1 cellular context compared by ENCODE assay signal in the genomic region with DNA sequence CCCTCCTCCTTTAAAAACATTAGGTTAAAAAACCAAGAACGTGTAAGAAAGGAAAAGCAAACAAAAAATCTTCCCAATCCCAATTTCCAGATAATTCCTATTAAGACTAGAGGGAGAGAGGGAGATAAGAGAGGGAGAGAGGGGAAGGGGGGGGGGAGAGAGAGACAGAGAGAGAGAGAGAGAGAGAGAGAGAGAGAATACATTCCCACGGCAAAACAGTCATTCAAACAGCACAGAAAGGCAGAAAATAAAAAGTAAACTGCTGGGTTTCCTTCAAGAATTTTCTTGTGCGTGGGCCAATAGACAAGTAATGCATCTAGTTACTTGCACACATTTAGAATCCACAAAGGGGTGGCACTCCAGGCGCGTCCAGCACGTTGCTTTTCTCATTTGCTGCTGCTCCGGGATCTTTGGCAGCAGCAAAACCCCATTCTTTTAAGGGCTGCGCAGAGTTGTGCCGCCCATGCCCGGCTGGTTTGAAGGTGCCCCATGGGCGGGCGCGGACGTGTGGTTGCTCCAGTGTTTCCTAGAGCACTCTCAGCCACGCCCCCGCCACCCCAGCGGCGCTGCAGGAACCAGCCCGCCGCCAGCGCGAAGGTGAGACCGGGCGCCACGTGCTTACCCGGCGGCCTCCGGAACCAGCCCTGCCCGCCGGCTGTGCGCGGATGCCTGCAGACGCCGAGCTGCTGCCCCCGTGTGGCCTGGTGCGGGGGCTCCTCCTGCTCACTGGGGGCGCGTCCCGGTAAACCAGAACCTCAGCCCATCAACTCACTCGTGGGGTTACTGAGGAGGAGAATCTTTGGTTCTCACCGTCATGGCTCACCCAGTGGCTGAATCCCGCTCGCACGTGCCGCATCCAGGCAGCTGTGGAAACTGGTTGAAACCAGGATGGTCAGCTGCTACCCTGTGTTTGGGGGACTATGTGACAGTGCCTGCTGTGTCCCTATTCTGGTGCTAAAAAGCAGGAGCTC.
A peak's percentile ranks its signal among the peaks of the same experiment; 100 is the strongest.
TF ChIP-seq lines count a peak whose summit lies in the region.

No MANE protein-coding gene starts in this region.

TF ChIP-seq in HepG2, 621 proteins besides CTCF, POLR2A, EP300 and RAD21 (continued from another document and continues in another):
- TF ChIP-seq, protein P1, sequence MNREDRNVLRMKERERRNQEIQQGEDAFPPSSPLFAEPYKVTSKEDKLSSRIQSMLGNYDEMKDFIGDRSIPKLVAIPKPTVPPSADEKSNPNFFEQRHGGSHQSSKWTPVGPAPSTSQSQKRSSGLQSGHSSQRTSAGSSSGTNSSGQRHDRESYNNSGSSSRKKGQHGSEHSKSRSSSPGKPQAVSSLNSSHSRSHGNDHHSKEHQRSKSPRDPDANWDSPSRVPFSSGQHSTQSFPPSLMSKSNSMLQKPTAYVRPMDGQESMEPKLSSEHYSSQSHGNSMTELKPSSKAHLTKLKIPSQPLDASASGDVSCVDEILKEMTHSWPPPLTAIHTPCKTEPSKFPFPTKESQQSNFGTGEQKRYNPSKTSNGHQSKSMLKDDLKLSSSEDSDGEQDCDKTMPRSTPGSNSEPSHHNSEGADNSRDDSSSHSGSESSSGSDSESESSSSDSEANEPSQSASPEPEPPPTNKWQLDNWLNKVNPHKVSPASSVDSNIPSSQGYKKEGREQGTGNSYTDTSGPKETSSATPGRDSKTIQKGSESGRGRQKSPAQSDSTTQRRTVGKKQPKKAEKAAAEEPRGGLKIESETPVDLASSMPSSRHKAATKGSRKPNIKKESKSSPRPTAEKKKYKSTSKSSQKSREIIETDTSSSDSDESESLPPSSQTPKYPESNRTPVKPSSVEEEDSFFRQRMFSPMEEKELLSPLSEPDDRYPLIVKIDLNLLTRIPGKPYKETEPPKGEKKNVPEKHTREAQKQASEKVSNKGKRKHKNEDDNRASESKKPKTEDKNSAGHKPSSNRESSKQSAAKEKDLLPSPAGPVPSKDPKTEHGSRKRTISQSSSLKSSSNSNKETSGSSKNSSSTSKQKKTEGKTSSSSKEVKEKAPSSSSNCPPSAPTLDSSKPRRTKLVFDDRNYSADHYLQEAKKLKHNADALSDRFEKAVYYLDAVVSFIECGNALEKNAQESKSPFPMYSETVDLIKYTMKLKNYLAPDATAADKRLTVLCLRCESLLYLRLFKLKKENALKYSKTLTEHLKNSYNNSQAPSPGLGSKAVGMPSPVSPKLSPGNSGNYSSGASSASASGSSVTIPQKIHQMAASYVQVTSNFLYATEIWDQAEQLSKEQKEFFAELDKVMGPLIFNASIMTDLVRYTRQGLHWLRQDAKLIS (CRISPR knock-in tag; IDR thresholded peaks at IDR 0.05) = no peak
- TF ChIP-seq ZNF235 (CRISPR knock-in tag; IDR thresholded peaks at IDR 0.05; ENCODE audit: borderline replicate concordance) (peak; percentile 78; the same call in 1 of the 2 replicates), ZNF382 (CRISPR knock-in tag; IDR thresholded peaks at IDR 0.05; ENCODE audit: borderline replicate concordance) (no peak), SUZ12 (IDR thresholded peaks at IDR 0.05; ENCODE audit: low read depth, low read length) (no peak), RBFOX2 (IDR thresholded peaks at IDR 0.05; ENCODE audit: low read depth, low read length) (0 out of 2 replicates have a peak, but pooled peaks have one; percentile 21), MZF1 (CRISPR knock-in tag; IDR thresholded peaks at IDR 0.05; ENCODE audit: borderline replicate concordance) (no peak), ZFP1 (CRISPR knock-in tag; IDR thresholded peaks at IDR 0.05) (0 out of 2 replicates have a peak, but pooled peaks have one; percentile 27), PHF21A (CRISPR knock-in tag; IDR thresholded peaks at IDR 0.05) (peak; percentile 62), U2AF1 (optimal IDR thresholded peaks at IDR 0.05; ENCODE audit: low read depth, low read length) (no peak), SP2 (CRISPR knock-in tag; IDR thresholded peaks at IDR 0.05) (no peak), SMC3 (IDR thresholded peaks at IDR 0.05; ENCODE audit: low read length) (peak; percentile 60; the same call in 1 of the 2 replicates), ZNF460 (CRISPR knock-in tag; IDR thresholded peaks at IDR 0.05; ENCODE audit: borderline replicate concordance) (peak; percentile 62; the same call in 1 of the 2 replicates), RARG (CRISPR knock-in tag; IDR thresholded peaks at IDR 0.05; ENCODE audit: low read depth) (peak; percentile 90; the same call in 1 of the 2 replicates), ZNF326 (CRISPR knock-in tag; IDR thresholded peaks at IDR 0.05; ENCODE audit: borderline replicate concordance) (no peak), HDAC2 (CRISPR knock-in tag; IDR thresholded peaks at IDR 0.05) (peak; percentile 81), ZNF761 (CRISPR knock-in tag; conservative IDR thresholded peaks at IDR 0.05) (peak; percentile 96)
- TF ChIP-seq, protein P2, sequence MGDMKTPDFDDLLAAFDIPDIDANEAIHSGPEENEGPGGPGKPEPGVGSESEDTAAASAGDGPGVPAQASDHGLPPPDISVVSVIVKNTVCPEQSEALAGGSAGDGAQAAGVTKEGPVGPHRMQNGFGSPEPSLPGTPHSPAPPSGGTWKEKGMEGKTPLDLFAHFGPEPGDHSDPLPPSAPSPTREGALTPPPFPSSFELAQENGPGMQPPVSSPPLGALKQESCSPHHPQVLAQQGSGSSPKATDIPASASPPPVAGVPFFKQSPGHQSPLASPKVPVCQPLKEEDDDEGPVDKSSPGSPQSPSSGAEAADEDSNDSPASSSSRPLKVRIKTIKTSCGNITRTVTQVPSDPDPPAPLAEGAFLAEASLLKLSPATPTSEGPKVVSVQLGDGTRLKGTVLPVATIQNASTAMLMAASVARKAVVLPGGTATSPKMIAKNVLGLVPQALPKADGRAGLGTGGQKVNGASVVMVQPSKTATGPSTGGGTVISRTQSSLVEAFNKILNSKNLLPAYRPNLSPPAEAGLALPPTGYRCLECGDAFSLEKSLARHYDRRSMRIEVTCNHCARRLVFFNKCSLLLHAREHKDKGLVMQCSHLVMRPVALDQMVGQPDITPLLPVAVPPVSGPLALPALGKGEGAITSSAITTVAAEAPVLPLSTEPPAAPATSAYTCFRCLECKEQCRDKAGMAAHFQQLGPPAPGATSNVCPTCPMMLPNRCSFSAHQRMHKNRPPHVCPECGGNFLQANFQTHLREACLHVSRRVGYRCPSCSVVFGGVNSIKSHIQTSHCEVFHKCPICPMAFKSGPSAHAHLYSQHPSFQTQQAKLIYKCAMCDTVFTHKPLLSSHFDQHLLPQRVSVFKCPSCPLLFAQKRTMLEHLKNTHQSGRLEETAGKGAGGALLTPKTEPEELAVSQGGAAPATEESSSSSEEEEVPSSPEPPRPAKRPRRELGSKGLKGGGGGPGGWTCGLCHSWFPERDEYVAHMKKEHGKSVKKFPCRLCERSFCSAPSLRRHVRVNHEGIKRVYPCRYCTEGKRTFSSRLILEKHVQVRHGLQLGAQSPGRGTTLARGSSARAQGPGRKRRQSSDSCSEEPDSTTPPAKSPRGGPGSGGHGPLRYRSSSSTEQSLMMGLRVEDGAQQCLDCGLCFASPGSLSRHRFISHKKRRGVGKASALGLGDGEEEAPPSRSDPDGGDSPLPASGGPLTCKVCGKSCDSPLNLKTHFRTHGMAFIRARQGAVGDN (CRISPR knock-in tag; IDR thresholded peaks at IDR 0.05) = peak; percentile 100
- TF ChIP-seq, protein P3, sequence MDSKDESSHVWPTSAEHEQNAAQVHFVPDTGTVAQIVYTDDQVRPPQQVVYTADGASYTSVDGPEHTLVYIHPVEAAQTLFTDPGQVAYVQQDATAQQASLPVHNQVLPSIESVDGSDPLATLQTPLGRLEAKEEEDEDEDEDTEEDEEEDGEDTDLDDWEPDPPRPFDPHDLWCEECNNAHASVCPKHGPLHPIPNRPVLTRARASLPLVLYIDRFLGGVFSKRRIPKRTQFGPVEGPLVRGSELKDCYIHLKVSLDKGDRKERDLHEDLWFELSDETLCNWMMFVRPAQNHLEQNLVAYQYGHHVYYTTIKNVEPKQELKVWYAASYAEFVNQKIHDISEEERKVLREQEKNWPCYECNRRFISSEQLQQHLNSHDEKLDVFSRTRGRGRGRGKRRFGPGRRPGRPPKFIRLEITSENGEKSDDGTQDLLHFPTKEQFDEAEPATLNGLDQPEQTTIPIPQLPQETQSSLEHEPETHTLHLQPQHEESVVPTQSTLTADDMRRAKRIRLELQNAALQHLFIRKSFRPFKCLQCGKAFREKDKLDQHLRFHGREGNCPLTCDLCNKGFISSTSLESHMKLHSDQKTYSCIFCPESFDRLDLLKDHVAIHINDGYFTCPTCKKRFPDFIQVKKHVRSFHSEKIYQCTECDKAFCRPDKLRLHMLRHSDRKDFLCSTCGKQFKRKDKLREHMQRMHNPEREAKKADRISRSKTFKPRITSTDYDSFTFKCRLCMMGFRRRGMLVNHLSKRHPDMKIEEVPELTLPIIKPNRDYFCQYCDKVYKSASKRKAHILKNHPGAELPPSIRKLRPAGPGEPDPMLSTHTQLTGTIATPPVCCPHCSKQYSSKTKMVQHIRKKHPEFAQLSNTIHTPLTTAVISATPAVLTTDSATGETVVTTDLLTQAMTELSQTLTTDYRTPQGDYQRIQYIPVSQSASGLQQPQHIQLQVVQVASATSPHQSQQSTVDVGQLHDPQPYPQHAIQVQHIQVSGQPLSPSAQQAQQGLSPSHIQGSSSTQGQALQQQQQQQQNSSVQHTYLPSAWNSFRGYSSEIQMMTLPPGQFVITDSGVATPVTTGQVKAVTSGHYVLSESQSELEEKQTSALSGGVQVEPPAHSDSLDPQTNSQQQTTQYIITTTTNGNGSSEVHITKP (CRISPR knock-in tag; IDR thresholded peaks at IDR 0.05; ENCODE audit: low read depth) = no peak
- TF ChIP-seq, protein P4, sequence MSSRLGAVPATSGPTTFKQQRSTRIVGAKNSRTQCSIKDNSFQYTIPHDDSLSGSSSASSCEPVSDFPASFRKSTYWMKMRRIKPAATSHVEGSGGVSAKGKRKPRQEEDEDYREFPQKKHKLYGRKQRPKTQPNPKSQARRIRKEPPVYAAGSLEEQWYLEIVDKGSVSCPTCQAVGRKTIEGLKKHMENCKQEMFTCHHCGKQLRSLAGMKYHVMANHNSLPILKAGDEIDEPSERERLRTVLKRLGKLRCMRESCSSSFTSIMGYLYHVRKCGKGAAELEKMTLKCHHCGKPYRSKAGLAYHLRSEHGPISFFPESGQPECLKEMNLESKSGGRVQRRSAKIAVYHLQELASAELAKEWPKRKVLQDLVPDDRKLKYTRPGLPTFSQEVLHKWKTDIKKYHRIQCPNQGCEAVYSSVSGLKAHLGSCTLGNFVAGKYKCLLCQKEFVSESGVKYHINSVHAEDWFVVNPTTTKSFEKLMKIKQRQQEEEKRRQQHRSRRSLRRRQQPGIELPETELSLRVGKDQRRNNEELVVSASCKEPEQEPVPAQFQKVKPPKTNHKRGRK (CRISPR knock-in tag; IDR thresholded peaks at IDR 0.05) = peak; percentile 85; the same call in 1 of the 2 replicates
- TF ChIP-seq, protein P5, sequence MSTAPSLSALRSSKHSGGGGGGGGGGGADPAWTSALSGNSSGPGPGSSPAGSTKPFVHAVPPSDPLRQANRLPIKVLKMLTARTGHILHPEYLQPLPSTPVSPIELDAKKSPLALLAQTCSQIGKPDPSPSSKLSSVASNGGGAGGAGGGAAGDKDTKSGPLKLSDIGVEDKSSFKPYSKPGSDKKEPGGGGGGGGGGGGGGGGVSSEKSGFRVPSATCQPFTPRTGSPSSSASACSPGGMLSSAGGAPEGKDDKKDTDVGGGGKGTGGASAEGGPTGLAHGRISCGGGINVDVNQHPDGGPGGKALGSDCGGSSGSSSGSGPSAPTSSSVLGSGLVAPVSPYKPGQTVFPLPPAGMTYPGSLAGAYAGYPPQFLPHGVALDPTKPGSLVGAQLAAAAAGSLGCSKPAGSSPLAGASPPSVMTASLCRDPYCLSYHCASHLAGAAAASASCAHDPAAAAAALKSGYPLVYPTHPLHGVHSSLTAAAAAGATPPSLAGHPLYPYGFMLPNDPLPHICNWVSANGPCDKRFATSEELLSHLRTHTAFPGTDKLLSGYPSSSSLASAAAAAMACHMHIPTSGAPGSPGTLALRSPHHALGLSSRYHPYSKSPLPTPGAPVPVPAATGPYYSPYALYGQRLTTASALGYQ (CRISPR knock-in tag; IDR thresholded peaks at IDR 0.05) = peak; percentile 82
- TF ChIP-seq, protein P6, sequence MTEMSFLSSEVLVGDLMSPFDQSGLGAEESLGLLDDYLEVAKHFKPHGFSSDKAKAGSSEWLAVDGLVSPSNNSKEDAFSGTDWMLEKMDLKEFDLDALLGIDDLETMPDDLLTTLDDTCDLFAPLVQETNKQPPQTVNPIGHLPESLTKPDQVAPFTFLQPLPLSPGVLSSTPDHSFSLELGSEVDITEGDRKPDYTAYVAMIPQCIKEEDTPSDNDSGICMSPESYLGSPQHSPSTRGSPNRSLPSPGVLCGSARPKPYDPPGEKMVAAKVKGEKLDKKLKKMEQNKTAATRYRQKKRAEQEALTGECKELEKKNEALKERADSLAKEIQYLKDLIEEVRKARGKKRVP (CRISPR knock-in tag; IDR thresholded peaks at IDR 0.05) = peak in 1 of 2 experiments; percentile 86; a peak in 2 of 4 replicates
- TF ChIP-seq, protein P7, sequence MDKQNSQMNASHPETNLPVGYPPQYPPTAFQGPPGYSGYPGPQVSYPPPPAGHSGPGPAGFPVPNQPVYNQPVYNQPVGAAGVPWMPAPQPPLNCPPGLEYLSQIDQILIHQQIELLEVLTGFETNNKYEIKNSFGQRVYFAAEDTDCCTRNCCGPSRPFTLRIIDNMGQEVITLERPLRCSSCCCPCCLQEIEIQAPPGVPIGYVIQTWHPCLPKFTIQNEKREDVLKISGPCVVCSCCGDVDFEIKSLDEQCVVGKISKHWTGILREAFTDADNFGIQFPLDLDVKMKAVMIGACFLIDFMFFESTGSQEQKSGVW (CRISPR knock-in tag; IDR thresholded peaks at IDR 0.05; ENCODE audit: borderline replicate concordance) = no peak
- TF ChIP-seq, protein P8, sequence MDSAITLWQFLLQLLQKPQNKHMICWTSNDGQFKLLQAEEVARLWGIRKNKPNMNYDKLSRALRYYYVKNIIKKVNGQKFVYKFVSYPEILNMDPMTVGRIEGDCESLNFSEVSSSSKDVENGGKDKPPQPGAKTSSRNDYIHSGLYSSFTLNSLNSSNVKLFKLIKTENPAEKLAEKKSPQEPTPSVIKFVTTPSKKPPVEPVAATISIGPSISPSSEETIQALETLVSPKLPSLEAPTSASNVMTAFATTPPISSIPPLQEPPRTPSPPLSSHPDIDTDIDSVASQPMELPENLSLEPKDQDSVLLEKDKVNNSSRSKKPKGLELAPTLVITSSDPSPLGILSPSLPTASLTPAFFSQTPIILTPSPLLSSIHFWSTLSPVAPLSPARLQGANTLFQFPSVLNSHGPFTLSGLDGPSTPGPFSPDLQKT (CRISPR knock-in tag; IDR thresholded peaks at IDR 0.05; ENCODE audit: borderline replicate concordance) = peak; percentile 76; the same call in 1 of the 2 replicates
- TF ChIP-seq, protein P9, sequence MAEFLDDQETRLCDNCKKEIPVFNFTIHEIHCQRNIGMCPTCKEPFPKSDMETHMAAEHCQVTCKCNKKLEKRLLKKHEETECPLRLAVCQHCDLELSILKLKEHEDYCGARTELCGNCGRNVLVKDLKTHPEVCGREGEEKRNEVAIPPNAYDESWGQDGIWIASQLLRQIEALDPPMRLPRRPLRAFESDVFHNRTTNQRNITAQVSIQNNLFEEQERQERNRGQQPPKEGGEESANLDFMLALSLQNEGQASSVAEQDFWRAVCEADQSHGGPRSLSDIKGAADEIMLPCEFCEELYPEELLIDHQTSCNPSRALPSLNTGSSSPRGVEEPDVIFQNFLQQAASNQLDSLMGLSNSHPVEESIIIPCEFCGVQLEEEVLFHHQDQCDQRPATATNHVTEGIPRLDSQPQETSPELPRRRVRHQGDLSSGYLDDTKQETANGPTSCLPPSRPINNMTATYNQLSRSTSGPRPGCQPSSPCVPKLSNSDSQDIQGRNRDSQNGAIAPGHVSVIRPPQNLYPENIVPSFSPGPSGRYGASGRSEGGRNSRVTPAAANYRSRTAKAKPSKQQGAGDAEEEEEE (CRISPR knock-in tag; IDR thresholded peaks at IDR 0.05; ENCODE audit: borderline replicate concordance) = no peak
